In the genomic region with DNA sequence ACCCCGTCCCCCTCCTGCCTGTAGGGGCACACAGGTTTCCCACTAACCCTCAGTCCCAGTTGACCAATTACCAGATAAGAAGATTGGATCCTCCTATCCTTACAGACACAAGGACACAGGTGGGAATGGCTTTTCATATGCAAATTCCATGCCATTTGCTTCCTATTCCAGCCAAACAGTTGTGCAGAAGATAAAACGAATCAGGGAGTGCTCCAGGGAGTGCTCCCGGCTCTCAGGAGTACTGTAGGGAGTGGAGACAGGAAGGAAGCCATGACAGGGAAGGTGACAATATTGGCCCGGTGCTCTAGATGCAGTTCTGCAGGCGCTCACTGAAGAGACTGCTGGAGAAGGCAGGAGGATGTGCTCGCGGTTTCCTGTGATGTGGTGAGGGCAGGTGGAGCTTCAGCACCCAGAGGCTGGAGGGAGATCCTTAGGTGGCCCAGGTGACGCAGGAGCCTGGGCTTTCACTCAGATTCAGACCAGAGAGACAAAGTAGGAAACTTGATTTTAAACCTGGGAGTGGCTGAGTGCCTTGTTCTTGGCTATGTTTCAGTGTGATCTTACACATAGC, we compare ENCODE assay signal across 8 cellular contexts.
DNase-seq lines count a peak whose midpoint lies in the region; ATAC-seq, FAIRE-seq and TF ChIP-seq lines count a peak whose summit lies in the region.

No MANE protein-coding gene starts in this region.

- no peaks in the 10 kb centered on the region for H3K36me3 ChIP-seq in HepG2 (replicated peaks in 1 of 2; ENCODE audit: control insufficient read depth in 1 of 2, insufficient read depth in 2 of 2, low read length in 2 of 2)

- TF ChIP-seq CTCF in HepG2 (CRISPR knock-in tag; IDR thresholded peaks at IDR 0.05) = no peak

- H3K4me2 ChIP-seq in HepG2 (ENCODE audit: low read depth, low read length) = peak overlapping the region; percentile 48

- peak overlapping the region; percentile 92 for H3K27ac ChIP-seq in HepG2 (ENCODE audit: extremely low read length, insufficient read depth, low read length)

- intact Hi-C loops in HepG2 (cut with micrococcal nuclease; ENCODE audit: unreplicated experiment) (no loop called here), head of caudate nucleus (cut with DNase I) (no loop called here)

- WGBS in HepG2 (ENCODE audit: low lambda C conversion rate) = 89% methylated on average over 8 of the region's 8 CpGs

- no TSS peak for BruUV-seq in HepG2 (replicated peaks; lab: Mats Ljungman, UMichigan)

- in situ Hi-C loops in HepG2 (cut with HindIII; ENCODE audit: extremely low pct_ligation_motif_present, low pct_unique_long_range_greater_than_20kb) = no loop called here

- peak; percentile 81 for DNase-seq in activated CD8-positive, alpha-beta memory T cell treated with anti-CD3 and anti-CD28 coated beads, Interleukin-2, amount 50 U/mL, for 1 hour (ENCODE audit: extremely low read depth)
- no peak for DNase-seq in HepG2 (ENCODE audit: low spot score)
- DNase-seq in stimulated activated naive CD4-positive, alpha-beta T cell treated with Interleukin-2 at 50 U/mL for 16 hours (lab: John Stamatoyannopoulos, UW) = peak; percentile 69
- DNase-seq in RKO (ENCODE audit: low spot score) = no peak
- DNase-seq in SKM-1 treated with dmso at 0.1 percent for 144 hours (lab: John Stamatoyannopoulos, UW; ENCODE audit: unreplicated experiment) = no peak
- no peak for DNase-seq in HCEC 1CT
- no peak for DNase-seq in head of caudate nucleus

- CTCF ChIA-PET in HepG2 (lab: Yijun Ruan, JAX; ENCODE audit: low intra/inter-chr PET ratio, low total read pairs) = no interaction called here

- no peak for TF ChIP-seq RAD21 in HepG2 (CRISPR knock-in tag; IDR thresholded peaks at IDR 0.05)

- POLR2A ChIA-PET in HepG2 (lab: Yijun Ruan, JAX) = interaction anchor here (0.9 to 1.9 kb wide), 4 partner anchors 12 to 106 kb away, joined by 4 to 7 read pairs (median 6); no protein-coding TSS in a partner anchor

- no peak for FAIRE-seq in HepG2 (lab: Jason Lieb, UNC)

- no peaks in the 10 kb centered on the region for H3K27me3 ChIP-seq in HepG2 (ENCODE audit: control insufficient read depth in 1 of 2, insufficient read depth in 2 of 2, low read length in 2 of 2)

- TF ChIP-seq EP300 in HepG2 (IDR thresholded peaks at IDR 0.05; ENCODE audit: low read depth in 2 of 2, low read length in 2 of 2) = no peak
- no peak for TF ChIP-seq EP300 in HepG2 (CRISPR knock-in tag; IDR thresholded peaks at IDR 0.05; ENCODE audit: borderline replicate concordance)

- H3K4me3 ChIP-seq in HepG2 (replicated peaks in 1 of 3; ENCODE audit: insufficient read depth in 1 of 3, low read depth in 2 of 3, low read length in 3 of 3) = no peak overlapping the region

- H4K20me1 ChIP-seq in HepG2 (ENCODE audit: insufficient read depth, low read length) = no peaks in the 10 kb centered on the region

- no peaks in the 10 kb centered on the region for H3K9me3 ChIP-seq in HepG2 (ENCODE audit: low read length)

- H3K9ac ChIP-seq in HepG2 (ENCODE audit: insufficient read depth, low read depth, low read length) = peak overlapping the region; percentile 51; the same call in 1 of the 2 replicates

- H3K4me1 ChIP-seq in HepG2 (ENCODE audit: insufficient read depth, low read length) = peaks cover 37% of the 10 kb centered on the region

- no peak overlapping the region for H2AFZ ChIP-seq in HepG2 (ENCODE audit: low read length)

- ATAC-seq in HG03460 (IDR thresholded peaks at IDR 0.05; ENCODE audit: unreplicated experiment) = peak; percentile 66
- no peak; the same call in 2 of the 3 replicates for ATAC-seq in HepG2

- H3K79me2 ChIP-seq in HepG2 (ENCODE audit: insufficient read depth, low read length) = no peaks in the 10 kb centered on the region

- TF ChIP-seq POLR2A in HepG2 (IDR thresholded peaks at IDR 0.05; ENCODE audit: insufficient read depth in 1 of 2, low read depth in 2 of 2, low read length in 2 of 2) = no peak

TF ChIP-seq in HepG2, 621 proteins besides CTCF, POLR2A, EP300 and RAD21:
- TF ChIP-seq, protein P1, sequence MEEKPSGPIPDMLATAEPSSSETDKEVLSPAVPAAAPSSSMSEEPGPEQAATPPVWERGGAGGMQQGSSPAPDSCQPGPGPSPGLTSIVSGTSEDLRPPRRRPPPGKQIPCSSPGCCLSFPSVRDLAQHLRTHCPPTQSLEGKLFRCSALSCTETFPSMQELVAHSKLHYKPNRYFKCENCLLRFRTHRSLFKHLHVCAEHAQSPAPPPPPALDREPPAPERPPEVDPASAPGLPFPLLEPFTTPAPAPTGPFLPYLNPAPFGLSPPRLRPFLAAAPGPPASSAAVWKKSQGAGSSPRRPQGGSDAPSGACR (CRISPR knock-in tag; IDR thresholded peaks at IDR 0.05) = 0 out of 2 replicates have a peak, but pooled peaks have one; percentile 17
- TF ChIP-seq, protein P2, sequence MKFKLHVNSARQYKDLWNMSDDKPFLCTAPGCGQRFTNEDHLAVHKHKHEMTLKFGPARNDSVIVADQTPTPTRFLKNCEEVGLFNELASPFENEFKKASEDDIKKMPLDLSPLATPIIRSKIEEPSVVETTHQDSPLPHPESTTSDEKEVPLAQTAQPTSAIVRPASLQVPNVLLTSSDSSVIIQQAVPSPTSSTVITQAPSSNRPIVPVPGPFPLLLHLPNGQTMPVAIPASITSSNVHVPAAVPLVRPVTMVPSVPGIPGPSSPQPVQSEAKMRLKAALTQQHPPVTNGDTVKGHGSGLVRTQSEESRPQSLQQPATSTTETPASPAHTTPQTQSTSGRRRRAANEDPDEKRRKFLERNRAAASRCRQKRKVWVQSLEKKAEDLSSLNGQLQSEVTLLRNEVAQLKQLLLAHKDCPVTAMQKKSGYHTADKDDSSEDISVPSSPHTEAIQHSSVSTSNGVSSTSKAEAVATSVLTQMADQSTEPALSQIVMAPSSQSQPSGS (CRISPR knock-in tag; IDR thresholded peaks at IDR 0.05) = no peak
- TF ChIP-seq ZNF263 (CRISPR knock-in tag; IDR thresholded peaks at IDR 0.05) = peak; percentile 99
TF ChIP-seq in HepG2: peak in this region for 2.

Comparison
In these comparisons a context has a peak if more than half of its experiments do, and no peak if none do; other contexts are left out.
1. DNase-seq: peak in activated CD8-positive, alpha-beta memory T cell treated with anti-CD3 and anti-CD28 coated beads, Interleukin-2, amount 50 U/mL, for 1 hour (single experiment) and stimulated activated naive CD4-positive, alpha-beta T cell treated with Interleukin-2 at 50 U/mL for 16 hours (single experiment); none in HepG2 (single experiment), RKO (single experiment), SKM-1 treated with dmso at 0.1 percent for 144 hours (single experiment), HCEC 1CT (single experiment) and head of caudate nucleus (0 of 42).